18 cellular contexts compared by ENCODE assay signal in genomic region chr9:91818226-91818587, GRCh38.
A peak's percentile ranks its signal among the peaks of the same experiment; 100 is the strongest.
DNase-seq lines count a peak whose midpoint lies in the region; TF ChIP-seq lines count a peak whose summit lies in the region.
"Had no signal": no experiment of that assay in that cellular context is flagged by ENCODE, and none has a peak within 500 bp of the region (broad histone marks: within the 10 kb centered on the region; RNA-seq: fewer than 3 reads in every experiment).

No MANE protein-coding gene starts in this region.

- H3K9me3 ChIP-seq in breast epithelium (peaks cover 0 to 3% of the 10 kb centered on the region in 2 donors), fibroblast of lung (ENCODE audit: control insufficient read depth, insufficient read depth, low read depth, low read length) (no peaks in the 10 kb centered on the region), parathyroid adenoma (ENCODE audit: control insufficient read depth, low read length) (no peaks in the 10 kb centered on the region)
- no peaks in the 10 kb centered on the region for H3K9me3 ChIP-seq in effector memory CD4-positive, alpha-beta T cell (ENCODE audit: control insufficient read depth, low read length)
- H3K9me3 ChIP-seq: colonic mucosa had no signal

- CTCF ChIA-PET in MCF 10A (lab: Yijun Ruan, JAX) = interaction anchor here (0.8 kb wide), 1 partner anchor 9 kb away, joined by 4 read pairs; no protein-coding TSS in a partner anchor

- no peak overlapping the region for H3K27ac Mint-ChIP-seq in MCF 10A (ENCODE audit: low read depth, unreplicated experiment)
- H3K27ac Mint-ChIP-seq: activated CD8-positive, alpha-beta T cell treated with anti-CD3 and anti-CD28 coated beads, Interleukin-2, amount 10 ng/mL, durations not matched to agents 7 days and 5 days; activated T-helper 17 cell treated with anti-CD3 and anti-CD28 coated beads, Interleukin-2, amount 50 U/mL, for 72 hours; CD4-positive, alpha-beta T cell; H9; IgD-negative memory B cell had no signal

- POLR2A ChIA-PET in MCF 10A (lab: Yijun Ruan, JAX) = no interaction called here

- TF ChIP-seq CTCF in breast epithelium (IDR thresholded peaks at IDR 0.05) = no peak
- TF ChIP-seq CTCF in MCF 10A (IDR thresholded peaks at IDR 0.05; ENCODE audit: unreplicated experiment) = no peak
- no peak for TF ChIP-seq CTCF in fibroblast of lung (conservative IDR thresholded peaks at IDR 0.05 in 1 of 2, IDR thresholded peaks at IDR 0.05 in 1 of 2; ENCODE audit: low read depth in 1 of 2, low read length in 2 of 2)
- no peak for TF ChIP-seq CTCF in parathyroid adenoma (IDR thresholded peaks at IDR 0.05)

- H3K4me3 ChIP-seq in breast epithelium (peak overlapping the region in 2 of 3 donors; percentile 13 to 43), fibroblast of lung (replicated peaks in 1 of 4; ENCODE audit: control extremely low read depth in 1 of 4, insufficient read depth in 1 of 4, low read depth in 3 of 4, low read length in 4 of 4) (no peak overlapping the region), parathyroid adenoma (ENCODE audit: low read depth, low read length) (no peak overlapping the region)
- H3K4me3 ChIP-seq in effector memory CD4-positive, alpha-beta T cell (ENCODE audit: insufficient read depth, low read depth, low read length, poor library complexity, severe bottlenecking) = no peak overlapping the region
- H3K4me3 ChIP-seq: colonic mucosa, skin epidermis had no signal

- H3K4me2 ChIP-seq in fibroblast of lung (ENCODE audit: extremely low read depth, insufficient read depth, low read length) (peak overlapping the region; percentile 83), parathyroid adenoma (ENCODE audit: low read length) (no peak overlapping the region)

- TF ChIP-seq POLR2A in breast epithelium (IDR thresholded peaks at IDR 0.05) = no peak

- no peaks in the 10 kb centered on the region for H3K36me3 Mint-ChIP-seq in MCF 10A (ENCODE audit: insufficient read depth, unreplicated experiment)
- H3K36me3 Mint-ChIP-seq: IgD-negative memory B cell had no signal

- no peaks in the 10 kb centered on the region for H4K20me1 ChIP-seq in fibroblast of lung (ENCODE audit: control insufficient read depth, extremely low read depth, insufficient read depth, low read length)

- H3K9ac ChIP-seq in fibroblast of lung (ENCODE audit: insufficient read depth, low read length) (no peak overlapping the region), parathyroid adenoma (no peak overlapping the region)

- H3K4me1 Mint-ChIP-seq in MCF 10A (ENCODE audit: insufficient read depth, unreplicated experiment) = peaks cover 7% of the 10 kb centered on the region
- H3K4me1 Mint-ChIP-seq: activated T-helper 17 cell treated with anti-CD3 and anti-CD28 coated beads, Interleukin-2, amount 50 U/mL, for 72 hours; IgD-negative memory B cell had no signal

- H3K36me3 ChIP-seq in breast epithelium (no peaks in the 10 kb centered on the region), fibroblast of lung (ENCODE audit: control insufficient read depth, insufficient read depth, low read length) (no peaks in the 10 kb centered on the region), parathyroid adenoma (ENCODE audit: control insufficient read depth, insufficient read depth, low read length) (no peaks in the 10 kb centered on the region)
- H3K36me3 ChIP-seq in effector memory CD4-positive, alpha-beta T cell (ENCODE audit: control insufficient read depth, insufficient read depth, low read length) = no peaks in the 10 kb centered on the region
- H3K36me3 ChIP-seq: colonic mucosa had no signal

- DNase-seq in breast epithelium (ENCODE audit: low spot score in 2 of 2) = no peak
- DNase-seq in MCF 10A (ENCODE audit: unreplicated experiment) = no peak
- no peak for DNase-seq in fibroblast of lung (ENCODE audit: low read depth in 2 of 2)
- DNase-seq in DMS153 (lab: John Stamatoyannopoulos, UW) = no peak
- no peak for DNase-seq in NCI-H446 treated with DMSO at 0.1 percent for 48 hours (lab: John Stamatoyannopoulos, UW)
- no peak for DNase-seq in effector memory CD4-positive, alpha-beta T cell
- DNase-seq in activated effector memory CD4-positive, alpha-beta T cell treated with Interleukin-2 at 50 U/mL for 16 hours = no peak
- DNase-seq: activated CD8-positive, alpha-beta T cell treated with anti-CD3 and anti-CD28 coated beads, Interleukin-2, amount 10 ng/mL, durations not matched to agents 7 days and 5 days; CD4-positive, alpha-beta T cell; colonic mucosa; H9; NCI-H1417 treated with DMSO at 0.1 percent for 48 hours; stimulated activated naive CD4-positive, alpha-beta T cell had no signal

- peaks cover 21% of the 10 kb centered on the region for H3K27me3 Mint-ChIP-seq in MCF 10A (ENCODE audit: insufficient read depth, unreplicated experiment)
- H3K27me3 Mint-ChIP-seq: CD4-positive, alpha-beta T cell had no signal

- H3K79me2 ChIP-seq in fibroblast of lung (ENCODE audit: control insufficient read depth, insufficient read depth, low read length) = no peaks in the 10 kb centered on the region
- peaks cover 5% of the 10 kb centered on the region for H3K79me2 ChIP-seq in parathyroid adenoma

- H3K27me3 ChIP-seq in breast epithelium (no peaks in the 10 kb centered on the region), fibroblast of lung (ENCODE audit: control insufficient read depth, insufficient read depth, low read length) (no peaks in the 10 kb centered on the region), parathyroid adenoma (ENCODE audit: control insufficient read depth, insufficient read depth, low read length) (no peaks in the 10 kb centered on the region)
- H3K27me3 ChIP-seq in effector memory CD4-positive, alpha-beta T cell (replicated peaks; ENCODE audit: control insufficient read depth, insufficient read depth, low read length, poor library complexity, severe bottlenecking) = no peaks in the 10 kb centered on the region
- H3K27me3 ChIP-seq: colonic mucosa had no signal

- H3K27ac ChIP-seq in breast epithelium (peak overlapping the region; percentile 19 to 90), fibroblast of lung (ENCODE audit: insufficient read depth, low read length) (no peak overlapping the region), parathyroid adenoma (peak overlapping the region; percentile 39)
- no peak overlapping the region for H3K27ac ChIP-seq in effector memory CD4-positive, alpha-beta T cell (ENCODE audit: insufficient read depth, low read length, poor library complexity, severe bottlenecking)
- H3K27ac ChIP-seq: 22Rv1, colonic mucosa had no signal

- BruUV-seq in MCF 10A (replicated peaks; lab: Mats Ljungman, UMichigan) = no TSS peak

- H3K4me3 Mint-ChIP-seq in MCF 10A (ENCODE audit: unreplicated experiment) = no peak overlapping the region
- H3K4me3 Mint-ChIP-seq: activated CD8-positive, alpha-beta T cell treated with anti-CD3 and anti-CD28 coated beads, Interleukin-2, amount 10 ng/mL, durations not matched to agents 7 days and 5 days; activated T-helper 17 cell treated with anti-CD3 and anti-CD28 coated beads, Interleukin-2, amount 50 U/mL, for 72 hours; CD4-positive, alpha-beta T cell; H9; IgD-negative memory B cell had no signal

- H2AFZ ChIP-seq in fibroblast of lung (ENCODE audit: low read length) = no peak overlapping the region
- peak overlapping the region; percentile 46 for H2AFZ ChIP-seq in parathyroid adenoma

- no peaks in the 10 kb centered on the region for H3K9me3 Mint-ChIP-seq in MCF 10A (ENCODE audit: unreplicated experiment)
- H3K9me3 Mint-ChIP-seq: activated T-helper 17 cell treated with anti-CD3 and anti-CD28 coated beads, Interleukin-2, amount 50 U/mL, for 72 hours; CD4-positive, alpha-beta T cell; IgD-negative memory B cell had no signal

- H3K4me1 ChIP-seq in breast epithelium (no peaks in the 10 kb centered on the region), fibroblast of lung (ENCODE audit: control insufficient read depth, extremely low read depth, insufficient read depth, low read length) (peaks cover 9% of the 10 kb centered on the region), parathyroid adenoma (peaks cover 3% of the 10 kb centered on the region)
- H3K4me1 ChIP-seq in effector memory CD4-positive, alpha-beta T cell (ENCODE audit: control insufficient read depth, insufficient read depth, low read length, poor library complexity, severe bottlenecking) = no peaks in the 10 kb centered on the region
- H3K4me1 ChIP-seq: colonic mucosa had no signal

- intact Hi-C loops in breast epithelium (cut with DNase I; ENCODE audit: low total_unique reads) = no loop called here
- intact Hi-C loops in MCF 10A (cut with micrococcal nuclease) = no loop called here

Comparison
In these comparisons a context has a peak if more than half of its experiments do, and no peak if none do; other contexts are left out.
1. H3K27ac ChIP-seq: peak in breast epithelium (2 of 2) and parathyroid adenoma (single experiment); none in fibroblast of lung (single experiment) and effector memory CD4-positive, alpha-beta T cell (single experiment).
2. H3K4me3 ChIP-seq: peak in breast epithelium (2 of 3); none in fibroblast of lung (0 of 4), parathyroid adenoma (single experiment) and effector memory CD4-positive, alpha-beta T cell (single experiment).